ENCODE assay signal across 12 cellular contexts in the genomic region with DNA sequence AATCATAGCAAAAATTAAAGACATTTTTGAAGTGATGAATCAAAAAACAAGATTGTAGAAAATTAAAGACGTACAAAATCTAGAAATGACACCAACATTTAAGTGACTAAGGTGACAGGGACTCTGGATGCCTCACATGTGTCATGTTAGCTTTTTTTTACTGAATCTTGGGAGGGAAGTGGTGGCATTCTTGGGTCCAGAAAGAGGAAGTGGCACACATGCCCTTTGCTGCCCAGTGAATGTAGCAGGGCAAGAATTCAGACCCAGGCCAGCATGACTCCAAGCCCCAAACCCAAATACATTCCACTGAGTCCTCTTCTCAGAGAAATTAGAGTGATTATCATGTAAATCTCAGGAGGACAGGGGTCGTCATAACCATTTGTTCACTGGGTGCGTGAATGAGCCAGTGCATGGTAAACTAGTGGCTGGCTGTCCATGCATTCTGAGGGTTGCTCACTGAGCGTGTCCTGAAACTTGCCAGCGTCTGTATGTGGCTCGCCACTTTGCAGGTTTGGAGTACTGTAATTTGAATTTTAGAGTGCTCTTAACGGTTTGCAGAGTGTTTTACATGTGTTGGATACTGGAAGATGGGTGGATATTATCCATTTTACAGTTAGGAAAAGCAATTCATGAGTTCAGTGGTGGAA. TPM values are rescaled to one million over a fixed set of nuclear protein-coding genes. Genes with fewer than 3 reads are reported as not detected.
DNase-seq lines count a peak whose midpoint lies in the region; ATAC-seq and TF ChIP-seq lines count a peak whose summit lies in the region.
"Had no signal": no experiment of that assay in that cellular context is flagged by ENCODE, and none has a peak within 500 bp of the region (broad histone marks: within the 10 kb centered on the region; RNA-seq: fewer than 3 reads in every experiment).

No MANE protein-coding gene starts in this region.

- no peaks in the 10 kb centered on the region for H3K27me3 Mint-ChIP-seq in natural killer cell (ENCODE audit: low read depth in 2 of 2)
- no peaks in the 10 kb centered on the region for H3K27me3 Mint-ChIP-seq in natural killer cell treated with Interleukin-12 subunit alpha and Interleukin-12 subunit beta and Interleukin-15 and Interleukin-18, amount 100 ng/mL, for 72 hours
- H3K27me3 Mint-ChIP-seq in dendritic cell treated with granulocyte-macrophage colony-stimulating factor and Interleukin-4, amounts not matched to agents 40 ng/mL and 50 ng/mL, for 4 days: no peaks in the 10 kb centered on the region
- H3K27me3 Mint-ChIP-seq: activated naive CD4-positive, alpha-beta T cell treated with anti-CD3 and anti-CD28 coated beads, Interleukin-2, amount 10 ng/mL, durations not matched to agents 7 days and 5 days had no signal

- intact Hi-C loops in natural killer cell (cut with micrococcal nuclease): loop anchor here (5.0 kb wide), 1 partner anchor 47 kb away; no protein-coding TSS in a partner anchor
- intact Hi-C loops in dendritic cell treated with granulocyte-macrophage colony-stimulating factor and Interleukin-4, amounts not matched to agents 40 ng/mL and 50 ng/mL, for 4 days (cut with micrococcal nuclease): no loop called here

- peaks cover 9% of the 10 kb centered on the region for H3K36me3 Mint-ChIP-seq in natural killer cell
- peaks cover 11% of the 10 kb centered on the region for H3K36me3 Mint-ChIP-seq in natural killer cell treated with Interleukin-12 subunit alpha and Interleukin-12 subunit beta and Interleukin-15 and Interleukin-18, amount 100 ng/mL, for 72 hours
- H3K36me3 Mint-ChIP-seq in dendritic cell treated with granulocyte-macrophage colony-stimulating factor and Interleukin-4, amounts not matched to agents 40 ng/mL and 50 ng/mL, for 4 days (ENCODE audit: low read depth): peaks cover 63% of the 10 kb centered on the region

- H3K4me3 Mint-ChIP-seq in natural killer cell: no peak overlapping the region
- H3K4me3 Mint-ChIP-seq in natural killer cell treated with Interleukin-12 subunit alpha and Interleukin-12 subunit beta and Interleukin-15 and Interleukin-18, amount 100 ng/mL, for 72 hours: no peak overlapping the region
- no peak overlapping the region for H3K4me3 Mint-ChIP-seq in dendritic cell treated with granulocyte-macrophage colony-stimulating factor and Interleukin-4, amounts not matched to agents 40 ng/mL and 50 ng/mL, for 4 days
- H3K4me3 Mint-ChIP-seq: activated naive CD4-positive, alpha-beta T cell treated with anti-CD3 and anti-CD28 coated beads, Interleukin-2, amount 10 ng/mL, durations not matched to agents 7 days and 5 days had no signal

- ATAC-seq in natural killer cell: no peak
- no peak for ATAC-seq in natural killer cell treated with Interleukin-12 subunit alpha and Interleukin-12 subunit beta and Interleukin-15 and Interleukin-18, amount 100 ng/mL, for 72 hours
- ATAC-seq in GM21619 (IDR thresholded peaks at IDR 0.05; ENCODE audit: unreplicated experiment): no peak

- DNase-seq in natural killer cell (no peak), NCI-H187 treated with DMSO at 0.1 percent for 48 hours (lab: John Stamatoyannopoulos, UW) (peak; percentile 69), middle frontal gyrus (ENCODE audit: extremely low spot score, low spot score) (no peak), HUDEP-2 (lab: John Stamatoyannopoulos, UW; ENCODE audit: unreplicated experiment in 76 of 76) (no peak)
- no peak for DNase-seq in natural killer cell treated with Interleukin-12 subunit alpha and Interleukin-12 subunit beta and Interleukin-15 and Interleukin-18, amount 100 ng/mL, for 72 hours (ENCODE audit: low spot score)
- DNase-seq in stimulated activated CD4-positive, alpha-beta T cell treated with anti-CD3 and anti-CD28 coated beads, Interleukin-2, amount 100 ng/mL, for 48 hours: no peak
- DNase-seq: activated naive CD4-positive, alpha-beta T cell treated with anti-CD3 and anti-CD28 coated beads, Interleukin-2, amount 10 ng/mL, durations not matched to agents 7 days and 5 days; cerebellar nuclear complex; stimulated activated CD4-positive, alpha-beta T cell treated with anti-CD3 and anti-CD28 coated beads, Interleukin-2, amount 100 ng/mL, for 24 hours; stimulated activated naive CD4-positive, alpha-beta T cell had no signal

- H3K9me3 Mint-ChIP-seq in natural killer cell: no peaks in the 10 kb centered on the region
- no peaks in the 10 kb centered on the region for H3K9me3 Mint-ChIP-seq in natural killer cell treated with Interleukin-12 subunit alpha and Interleukin-12 subunit beta and Interleukin-15 and Interleukin-18, amount 100 ng/mL, for 72 hours
- peaks cover 8% of the 10 kb centered on the region for H3K9me3 Mint-ChIP-seq in dendritic cell treated with granulocyte-macrophage colony-stimulating factor and Interleukin-4, amounts not matched to agents 40 ng/mL and 50 ng/mL, for 4 days

- TF ChIP-seq CTCF in natural killer cell (IDR thresholded peaks at IDR 0.05): no peak

- peak overlapping the region; percentile 14 to 51 for H3K27ac Mint-ChIP-seq in natural killer cell
- peak overlapping the region in 1 of 2 donors; percentile 57 for H3K27ac Mint-ChIP-seq in natural killer cell treated with Interleukin-12 subunit alpha and Interleukin-12 subunit beta and Interleukin-15 and Interleukin-18, amount 100 ng/mL, for 72 hours
- peak overlapping the region; percentile 48 for H3K27ac Mint-ChIP-seq in dendritic cell treated with granulocyte-macrophage colony-stimulating factor and Interleukin-4, amounts not matched to agents 40 ng/mL and 50 ng/mL, for 4 days
- H3K27ac Mint-ChIP-seq: activated naive CD4-positive, alpha-beta T cell treated with anti-CD3 and anti-CD28 coated beads, Interleukin-2, amount 10 ng/mL, durations not matched to agents 7 days and 5 days had no signal

- peaks cover 42 to 43% of the 10 kb centered on the region in 2 donors for H3K4me1 Mint-ChIP-seq in natural killer cell
- H3K4me1 Mint-ChIP-seq in natural killer cell treated with Interleukin-12 subunit alpha and Interleukin-12 subunit beta and Interleukin-15 and Interleukin-18, amount 100 ng/mL, for 72 hours (ENCODE audit: low read depth in 2 of 2): peaks cover 25 to 29% of the 10 kb centered on the region in 2 donors
- H3K4me1 Mint-ChIP-seq in dendritic cell treated with granulocyte-macrophage colony-stimulating factor and Interleukin-4, amounts not matched to agents 40 ng/mL and 50 ng/mL, for 4 days (ENCODE audit: low read depth): peaks cover 28% of the 10 kb centered on the region

RNA-seq across cellular contexts. Expression of a gene that starts 55.4 kb away (rescaled TPM):
- 10 to 100 TPM; 36.0 to 54.7 (median 53.2) TPM for total RNA-seq in natural killer cell
- 10 to 100 TPM; 37.3 to 56.9 TPM for total RNA-seq in natural killer cell treated with Interleukin-12 subunit alpha and Interleukin-12 subunit beta and Interleukin-15 and Interleukin-18, amount 100 ng/mL, for 72 hours
